ENCODE assay signal across 8 cellular contexts in genomic region chr15:65824031-65824743, GRCh38. TPM values are rescaled to one million over a fixed set of nuclear protein-coding genes. Genes with fewer than 3 reads are reported as not detected.
DNase-seq lines count a peak whose midpoint lies in the region; ATAC-seq and TF ChIP-seq lines count a peak whose summit lies in the region.

No MANE protein-coding gene starts in this region.

- no peak for ATAC-seq in activated naive CD8-positive, alpha-beta T cell treated with anti-CD3 and anti-CD28 coated beads, Interleukin-2, amount 50 U/mL, for 24 hours
- no peak for ATAC-seq in GM19351 (IDR thresholded peaks at IDR 0.05; ENCODE audit: unreplicated experiment)
- no peak for ATAC-seq in HG02981 (IDR thresholded peaks at IDR 0.05; ENCODE audit: unreplicated experiment)

- no peaks in the 10 kb centered on the region for H3K27me3 Mint-ChIP-seq in activated naive CD8-positive, alpha-beta T cell treated with anti-CD3 and anti-CD28 coated beads, Interleukin-2, amount 50 U/mL, for 24 hours

- no peaks in the 10 kb centered on the region for H3K9me3 ChIP-seq in right atrium auricular region

- DNase-seq in ACHN (peak; percentile 71), NCI-H2171 (lab: John Stamatoyannopoulos, UW) (peak; percentile 41), right atrium auricular region (ENCODE audit: low spot score) (peak; percentile 72), retina (peak; percentile 58)
- DNase-seq in activated naive CD8-positive, alpha-beta T cell treated with anti-CD3 and anti-CD28 coated beads, Interleukin-2, amount 50 U/mL, for 24 hours: no peak

- H3K27me3 ChIP-seq in right atrium auricular region: no peaks in the 10 kb centered on the region

- H3K27ac ChIP-seq in right atrium auricular region: no peak overlapping the region

- peaks cover 70% of the 10 kb centered on the region for H3K4me1 Mint-ChIP-seq in activated naive CD8-positive, alpha-beta T cell treated with anti-CD3 and anti-CD28 coated beads, Interleukin-2, amount 50 U/mL, for 24 hours

- H3K4me3 ChIP-seq in right atrium auricular region: no peak overlapping the region

- in situ Hi-C loops in ACHN (cut with HindIII; ENCODE audit: low pct_ligation_motif_present, low pct_unique_long_range_greater_than_20kb, low sequenced_read_pairs): no loop called here

- H3K36me3 Mint-ChIP-seq in activated naive CD8-positive, alpha-beta T cell treated with anti-CD3 and anti-CD28 coated beads, Interleukin-2, amount 50 U/mL, for 24 hours (ENCODE audit: low read depth): no peaks in the 10 kb centered on the region

- peaks cover 0 to 5% of the 10 kb centered on the region in 2 donors for H3K4me1 ChIP-seq in right atrium auricular region

- H3K4me3 Mint-ChIP-seq in activated naive CD8-positive, alpha-beta T cell treated with anti-CD3 and anti-CD28 coated beads, Interleukin-2, amount 50 U/mL, for 24 hours: no peak overlapping the region

- no peaks in the 10 kb centered on the region for H3K36me3 ChIP-seq in right atrium auricular region

- peak; percentile 81 for TF ChIP-seq CTCF in GM12872 (IDR thresholded peaks at IDR 0.05; ENCODE audit: insufficient read depth, low read depth, low read length)
- peak; percentile 38 to 72 for TF ChIP-seq CTCF in right atrium auricular region (IDR thresholded peaks at IDR 0.05)

- H3K9me3 Mint-ChIP-seq in activated naive CD8-positive, alpha-beta T cell treated with anti-CD3 and anti-CD28 coated beads, Interleukin-2, amount 50 U/mL, for 24 hours: no peaks in the 10 kb centered on the region

- H3K27ac Mint-ChIP-seq in activated naive CD8-positive, alpha-beta T cell treated with anti-CD3 and anti-CD28 coated beads, Interleukin-2, amount 50 U/mL, for 24 hours: peak overlapping the region; percentile 22

RNA-seq across cellular contexts. Expression of gene DENND4A, which starts 32.1 kb away (rescaled TPM):
- 10 to 100 TPM; 15.2 to 19.4 TPM for total RNA-seq in right atrium auricular region

RNA-seq across cellular contexts. Expression of gene RAB11A, which starts 45.1 kb away (rescaled TPM):
- 100 to 1,000 TPM; 122 to 183 TPM for total RNA-seq in right atrium auricular region
